11 cellular contexts compared by ENCODE assay signal in the genomic region with DNA sequence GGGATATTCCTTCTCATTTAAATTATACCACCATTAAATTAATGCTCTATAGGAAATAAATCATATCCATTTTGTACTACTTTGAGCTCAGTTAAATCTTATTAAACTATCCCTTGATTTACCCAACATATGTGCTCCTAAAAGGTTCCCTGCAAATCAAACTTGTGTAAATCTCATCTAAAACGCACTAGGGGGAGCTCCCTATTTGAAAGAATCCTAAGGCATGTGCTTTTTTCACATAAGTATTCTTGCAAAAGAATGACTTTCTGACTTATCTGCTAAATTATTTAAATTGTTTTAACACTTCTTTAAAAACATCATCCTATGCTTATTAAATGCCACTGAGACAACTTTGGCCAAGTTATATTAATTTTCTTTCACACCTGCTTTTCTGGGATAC. TPM values are rescaled to one million over a fixed set of nuclear protein-coding genes. Genes with fewer than 3 reads are reported as not detected.
DNase-seq lines count a peak whose midpoint lies in the region; TF ChIP-seq lines count a peak whose summit lies in the region.
"Had no signal": no experiment of that assay in that cellular context is flagged by ENCODE, and none has a peak within 500 bp of the region (broad histone marks: within the 10 kb centered on the region; RNA-seq: fewer than 3 reads in every experiment).

No MANE protein-coding gene starts in this region.

- H3K4me3 ChIP-seq in AG09309 (ENCODE audit: control insufficient read depth, low read depth, low read length) (no peak overlapping the region), adrenal gland (no peak overlapping the region), lower leg skin (ENCODE audit: low read depth, poor library complexity, severe bottlenecking) (no peak overlapping the region)
- H3K4me3 ChIP-seq: prostate gland had no signal

- WGBS in adrenal gland, 4 donors: 41 to 59% (median 46%) methylated on average over 1 of the region's 1 CpG
- WGBS in lower leg skin, 2 donors: 39 to 51% methylated on average over 1 of the region's 1 CpG

- H3K27me3 ChIP-seq in adrenal gland: no peaks in the 10 kb centered on the region

- no peak for TF ChIP-seq POLR2A in adrenal gland (IDR thresholded peaks at IDR 0.05)
- no peak for TF ChIP-seq POLR2A in lower leg skin (IDR thresholded peaks at IDR 0.05)

- intact Hi-C loops in adrenal gland (cut with DNase I) (loop anchor here in 1 of 2 donors (10.0 kb wide), 1 partner anchor 340 kb away; no protein-coding TSS in a partner anchor), lower leg skin (cut with DNase I; ENCODE audit: low total_unique reads) (loop anchor here (5.0 kb wide), 1 partner anchor 352 kb away; no protein-coding TSS in a partner anchor)

- peaks cover 0 to 13% of the 10 kb centered on the region in 2 donors for H3K4me1 ChIP-seq in adrenal gland (replicated peaks in 1 of 2)
- H3K4me1 ChIP-seq: prostate gland had no signal

- TF ChIP-seq CTCF in AG09309 (IDR thresholded peaks at IDR 0.05; ENCODE audit: control insufficient read depth, insufficient read depth, low read depth, low read length, missing control alignments) (peak; percentile 41), adrenal gland (IDR thresholded peaks at IDR 0.05) (peak in 4 of 6 experiments; percentile 16 to 34 (median 22)), lower leg skin (IDR thresholded peaks at IDR 0.05) (no peak)

- H3K36me3 ChIP-seq in adrenal gland (replicated peaks in 1 of 2): peaks cover 0 to 13% of the 10 kb centered on the region in 2 donors
- H3K36me3 ChIP-seq: prostate gland had no signal

- no peaks in the 10 kb centered on the region for H3K9me3 ChIP-seq in adrenal gland (replicated peaks in 1 of 3)
- H3K9me3 ChIP-seq: prostate gland had no signal

- no peak overlapping the region for H3K27ac ChIP-seq in adrenal gland
- H3K27ac ChIP-seq: prostate gland had no signal

- DNase-seq in AG09309 (ENCODE audit: low read depth) (no peak), HCEC 1CT (peak; percentile 62), adrenal gland (no peak), kidney tubule cell (ENCODE audit: low spot score) (peak; percentile 9), lower leg skin (ENCODE audit: low spot score in 2 of 2) (no peak), DMS153 treated with DMSO at 0.1 percent for 48 hours (lab: John Stamatoyannopoulos, UW; ENCODE audit: unreplicated experiment) (no peak)
- no peak for DNase-seq in activated naive CD4-positive, alpha-beta T cell treated with anti-CD3 and anti-CD28 coated beads, Interleukin-2, amount 50 U/mL, for 16 hours
- no peak for DNase-seq in activated CD8-positive, alpha-beta memory T cell treated with anti-CD3 and anti-CD28 coated beads, Interleukin-2, amount 50 U/mL, for 48 hours
- DNase-seq: activated CD4-positive, alpha-beta T cell treated with anti-CD3 and anti-CD28 coated beads, Interleukin-2, amount 10 ng/mL, durations not matched to agents 24 days and 14 days; stimulated activated naive CD8-positive, alpha-beta T cell treated with anti-CD3 and anti-CD28 coated beads, Interleukin-15, amount 100 ng/mL, for 72 hours had no signal

RNA-seq across cellular contexts. Expression of gene INTS6, which starts 7.9 kb away (rescaled TPM):
- total RNA-seq in adrenal gland: 10 to 100 TPM; 24.2 to 45.0 (median 37.2) TPM
- 10 to 100 TPM; 13.1 to 44.3 (median 21.7) TPM for polyA plus RNA-seq in adrenal gland
- total RNA-seq in lower leg skin: 10 to 100 TPM; 35.2 to 48.6 (median 41.3) TPM

Comparison
In these comparisons a context has a peak if more than half of its experiments do, and no peak if none do; other contexts are left out.
1. DNase-seq: peak in HCEC 1CT (single experiment) and kidney tubule cell (single experiment); none in AG09309 (single experiment), adrenal gland (0 of 7), lower leg skin (0 of 2), DMS153 treated with DMSO at 0.1 percent for 48 hours (single experiment), activated naive CD4-positive, alpha-beta T cell treated with anti-CD3 and anti-CD28 coated beads, Interleukin-2, amount 50 U/mL, for 16 hours (single experiment) and activated CD8-positive, alpha-beta memory T cell treated with anti-CD3 and anti-CD28 coated beads, Interleukin-2, amount 50 U/mL, for 48 hours (single experiment).
2. CTCF ChIP-seq: peak in AG09309 (single experiment) and adrenal gland (4 of 6); none in lower leg skin (0 of 3).